8 cellular contexts compared by ENCODE assay signal in the genomic region with DNA sequence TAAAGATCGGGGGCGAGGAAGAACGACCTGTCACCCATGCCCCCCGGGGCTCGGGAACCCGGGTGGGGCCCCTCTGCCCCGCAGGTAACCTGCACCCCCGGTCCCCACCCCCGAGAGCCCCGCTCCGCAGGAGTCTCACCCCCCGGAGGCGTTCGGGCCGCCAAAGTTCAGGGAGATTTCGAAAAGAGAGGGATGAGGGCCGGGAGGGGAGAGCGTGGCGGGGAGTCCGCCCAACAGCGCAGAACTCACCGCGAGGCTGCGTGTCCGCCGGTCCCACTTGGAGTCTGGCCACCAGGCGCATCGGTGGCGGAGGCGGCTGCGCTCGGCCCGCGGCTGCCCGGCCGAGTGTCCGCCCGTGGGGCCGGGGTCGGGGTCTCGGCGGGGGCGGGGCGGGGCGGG. TPM values are rescaled to one million over a fixed set of nuclear protein-coding genes. Genes with fewer than 3 reads are reported as not detected.
DNase-seq lines count a peak whose midpoint lies in the region; ATAC-seq and TF ChIP-seq lines count a peak whose summit lies in the region.

A gene (minus strand): TSS at position 347 of the 399 bp plus-strand sequence. CDS start 2,447 bp downstream, outside the sequence.

- H3K9me3 Mint-ChIP-seq in endothelial cell (ENCODE audit: unreplicated experiment), result no peaks in the 10 kb centered on the region

- H3K4me3 ChIP-seq in muscle layer of colon (ENCODE audit: low read depth in 1 of 2, low read length in 2 of 2), result peak within 1 kb of the TSS; percentile 68 to 76

- peak within 1 kb of the TSS; percentile 88 for H3K27ac ChIP-seq in muscle layer of colon (ENCODE audit: low read depth, low read length)

- H3K9ac ChIP-seq in muscle layer of colon (ENCODE audit: low read length), result peak within 1 kb of the TSS; percentile 61

- no peak for TF ChIP-seq CTCF in endothelial cell (IDR thresholded peaks at IDR 0.05; ENCODE audit: unreplicated experiment)

- peaks cover 18% of the 10 kb centered on the region for H3K27me3 Mint-ChIP-seq in endothelial cell (ENCODE audit: unreplicated experiment)

- intact Hi-C loops in T-helper 2 cell treated with Interferon-gamma antibody and Interleukin-4, amounts not matched to agents 100 ng/mL and 5 ng/mL, for 36 hours (cut with micrococcal nuclease), result loop anchor here (1.0 to 5.0 kb wide), 8 partner anchors 9 to 295 kb away; a partner anchor contains a TSS

- H3K36me3 Mint-ChIP-seq in endothelial cell (ENCODE audit: low read depth, unreplicated experiment), result peaks cover 5% of the 10 kb centered on the region

- H3K36me3 ChIP-seq in muscle layer of colon (ENCODE audit: insufficient read depth, low read length), result no peaks in the 10 kb centered on the region

- H3K27me3 ChIP-seq in muscle layer of colon (ENCODE audit: control insufficient read depth in 1 of 2, insufficient read depth in 2 of 2, low read length in 2 of 2), result no peaks in the 10 kb centered on the region

- no peaks in the 10 kb centered on the region for H3K9me3 ChIP-seq in muscle layer of colon (ENCODE audit: low read length)

- H3K27ac Mint-ChIP-seq in endothelial cell (ENCODE audit: unreplicated experiment), result no peak within 1 kb of the TSS

- peaks cover 4% of the 10 kb centered on the region for H3K4me1 Mint-ChIP-seq in endothelial cell (ENCODE audit: unreplicated experiment)

- H3K4me3 Mint-ChIP-seq in endothelial cell (ENCODE audit: unreplicated experiment), result peak within 1 kb of the TSS; percentile 91

- H3K4me1 ChIP-seq in muscle layer of colon (ENCODE audit: insufficient read depth, low read length), result peaks cover 6% of the 10 kb centered on the region

- peak; percentile 43 for DNase-seq in CD1c-positive myeloid dendritic cell (ENCODE audit: extremely low spot score)
- DNase-seq in endothelial cell (ENCODE audit: low spot score), result peak; percentile 27
- no peak for DNase-seq in effector CD8-positive, alpha-beta T cell (lab: John Stamatoyannopoulos, UW)
- DNase-seq in NCI-H446 (lab: John Stamatoyannopoulos, UW), result no peak

- ATAC-seq in GM19043 (IDR thresholded peaks at IDR 0.05; ENCODE audit: low read depth, unreplicated experiment) (peak; percentile 10), HG03521 (IDR thresholded peaks at IDR 0.05; ENCODE audit: unreplicated experiment) (peak; percentile 17)

RNA-seq across cellular contexts. Expression of the gene that starts here (rescaled TPM):
- 344 and 354 TPM in 2 replicates for total RNA-seq in T-helper 2 cell treated with Interferon-gamma antibody and Interleukin-4, amounts not matched to agents 100 ng/mL and 5 ng/mL, for 36 hours
- 10.0 TPM for total RNA-seq in endothelial cell (ENCODE audit: unreplicated experiment)

Comparison
In these comparisons a context has a peak if more than half of its experiments do, and no peak if none do; other contexts are left out.
1. RNA of the gene that starts here (total RNA-seq): 344 to 354 TPM in T-helper 2 cell treated with Interferon-gamma antibody and Interleukin-4, amounts not matched to agents 100 ng/mL and 5 ng/mL, for 36 hours; 10.0 TPM in endothelial cell (single experiment); every median in the first group is over 10 times any median in the second.
2. DNase-seq: peak in CD1c-positive myeloid dendritic cell (single experiment) and endothelial cell (single experiment); none in effector CD8-positive, alpha-beta T cell (single experiment) and NCI-H446 (0 of 2).